1 cellular context compared by ENCODE assay signal in the genomic region with DNA sequence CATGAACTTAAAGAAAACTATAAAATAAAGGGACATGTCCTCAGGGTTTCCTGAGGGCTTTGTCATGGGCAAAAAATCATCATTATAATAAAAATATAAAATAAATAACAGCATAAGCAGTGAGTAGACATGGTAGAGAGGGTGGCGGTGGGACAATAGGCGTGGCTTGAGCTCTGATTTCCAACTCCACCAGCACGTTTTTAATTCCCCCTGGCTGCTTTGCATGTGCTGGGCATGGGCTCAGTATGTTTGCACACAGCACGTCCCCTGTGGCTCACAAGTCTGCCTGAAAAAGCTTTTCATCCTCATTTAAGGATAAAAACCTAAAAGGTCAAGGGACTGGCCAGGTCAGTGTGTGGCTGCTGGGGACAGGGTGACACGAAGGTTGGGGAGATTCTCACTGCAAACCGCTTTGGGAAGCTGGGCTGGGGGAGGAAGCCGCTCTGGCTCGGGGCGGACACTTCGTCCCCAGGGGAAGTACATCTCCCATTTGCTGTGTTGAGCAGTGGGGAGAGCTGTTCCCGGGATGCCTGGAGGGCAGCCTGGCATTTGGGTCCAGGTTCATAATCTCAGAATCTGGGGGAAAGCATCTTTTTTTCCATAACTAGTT.
TF ChIP-seq lines count a peak whose summit lies in the region.

No MANE protein-coding gene starts in this region.

TF ChIP-seq in HCT116, 20 proteins besides CTCF, POLR2A, EP300 and RAD21 (continued from another document):
- TF ChIP-seq EZH2 (IDR thresholded peaks at IDR 0.05) (no peak), JUND (IDR thresholded peaks at IDR 0.05) (no peak), SP1 (IDR thresholded peaks at IDR 0.05; ENCODE audit: low read depth) (no peak)
